ENCODE assay signal across 8 cellular contexts in genomic region chr13:23889598-23890224, GRCh38. TPM values are rescaled to one million over a fixed set of nuclear protein-coding genes. Genes with fewer than 3 reads are reported as not detected.
DNase-seq lines count a peak whose midpoint lies in the region; ATAC-seq, FAIRE-seq and TF ChIP-seq lines count a peak whose summit lies in the region.

No MANE protein-coding gene starts in this region.

- H3K4me1 Mint-ChIP-seq in activated naive CD4-positive, alpha-beta T cell treated with anti-CD3 and anti-CD28 coated beads for 36 hours (ENCODE audit: low read depth) = peaks cover 24% of the 10 kb centered on the region
- peaks cover 16% of the 10 kb centered on the region for H3K4me1 Mint-ChIP-seq in progenitor cell of endocrine pancreas (ENCODE audit: low read depth)

- CTCF ChIA-PET in activated naive CD4-positive, alpha-beta T cell treated with anti-CD3 and anti-CD28 coated beads for 36 hours (lab: Charles Lee) = interaction anchor here (0.5 to 2.2 kb wide), 13 partner anchors 10 to 422 kb away, joined by 3 to 5 read pairs (median 3); no protein-coding TSS in a partner anchor

- intact Hi-C loops in activated naive CD4-positive, alpha-beta T cell treated with anti-CD3 and anti-CD28 coated beads for 36 hours (cut with micrococcal nuclease) = loop anchor here (1.0 to 2.0 kb wide), 4 partner anchors 77 to 511 kb away; no protein-coding TSS in a partner anchor

- no peak for DNase-seq in activated naive CD4-positive, alpha-beta T cell treated with anti-CD3 and anti-CD28 coated beads for 36 hours
- no peak for DNase-seq in activated naive CD4-positive, alpha-beta T cell treated with Interleukin-2 at 50 U/mL for 16 hours
- DNase-seq in RCC 7860 (ENCODE audit: low spot score) = peak; percentile 59
- DNase-seq in epithelial cell of prostate (ENCODE audit: low read depth, low spot score) = no peak
- DNase-seq in progenitor cell of endocrine pancreas (ENCODE audit: low spot score, unreplicated experiment) = no peak
- DNase-seq in activated CD4-positive, CD25-positive, alpha-beta regulatory T cell (lab: John Stamatoyannopoulos, UW) = no peak
- no peak for DNase-seq in kidney glomerular epithelial cell (lab: John Stamatoyannopoulos, UW)

- H3K27ac Mint-ChIP-seq in activated naive CD4-positive, alpha-beta T cell treated with anti-CD3 and anti-CD28 coated beads for 36 hours = peak overlapping the region; percentile 51
- peak overlapping the region; percentile 13 for H3K27ac Mint-ChIP-seq in progenitor cell of endocrine pancreas

- no peak for TF ChIP-seq CTCF in progenitor cell of endocrine pancreas (IDR thresholded peaks at IDR 0.05; ENCODE audit: unreplicated experiment)

- peak overlapping the region; percentile 76 for H3K27ac ChIP-seq in epithelial cell of prostate

- H3K4me3 Mint-ChIP-seq in activated naive CD4-positive, alpha-beta T cell treated with anti-CD3 and anti-CD28 coated beads for 36 hours = peak overlapping the region; percentile 81
- H3K4me3 Mint-ChIP-seq in progenitor cell of endocrine pancreas (ENCODE audit: low read depth) = peak overlapping the region; percentile 83

- H3K9me3 Mint-ChIP-seq in activated naive CD4-positive, alpha-beta T cell treated with anti-CD3 and anti-CD28 coated beads for 36 hours = no peaks in the 10 kb centered on the region
- no peaks in the 10 kb centered on the region for H3K9me3 Mint-ChIP-seq in progenitor cell of endocrine pancreas (ENCODE audit: low read depth)

- peaks cover 3% of the 10 kb centered on the region for H3K36me3 Mint-ChIP-seq in activated naive CD4-positive, alpha-beta T cell treated with anti-CD3 and anti-CD28 coated beads for 36 hours (ENCODE audit: low read depth)
- H3K36me3 Mint-ChIP-seq in progenitor cell of endocrine pancreas (ENCODE audit: insufficient read depth) = peaks cover 4% of the 10 kb centered on the region

- peak; percentile 61 for FAIRE-seq in RCC 7860 (lab: Jason Lieb, UNC)

- ATAC-seq in HG02798 (IDR thresholded peaks at IDR 0.05; ENCODE audit: poor library complexity, unreplicated experiment) = peak; percentile 12

- H3K27me3 Mint-ChIP-seq in activated naive CD4-positive, alpha-beta T cell treated with anti-CD3 and anti-CD28 coated beads for 36 hours (ENCODE audit: low read depth) = no peaks in the 10 kb centered on the region
- H3K27me3 Mint-ChIP-seq in progenitor cell of endocrine pancreas = no peaks in the 10 kb centered on the region

RNA-seq across cellular contexts. Expression of gene MIPEP, which starts 0.5 kb away (rescaled TPM):
- total RNA-seq in activated naive CD4-positive, alpha-beta T cell treated with anti-CD3 and anti-CD28 coated beads for 36 hours = 10 to 100 TPM; 15.4 to 17.0 TPM
- 15.7 and 19.2 TPM in 2 replicates for total RNA-seq in progenitor cell of endocrine pancreas

RNA-seq across cellular contexts. Expression of gene C1QTNF9B, which starts 7.6 kb away (rescaled TPM):
- not detected for total RNA-seq in activated naive CD4-positive, alpha-beta T cell treated with anti-CD3 and anti-CD28 coated beads for 36 hours
- not detected in 2 replicates for total RNA-seq in progenitor cell of endocrine pancreas
